1 cellular context compared by ENCODE assay signal in the genomic region with DNA sequence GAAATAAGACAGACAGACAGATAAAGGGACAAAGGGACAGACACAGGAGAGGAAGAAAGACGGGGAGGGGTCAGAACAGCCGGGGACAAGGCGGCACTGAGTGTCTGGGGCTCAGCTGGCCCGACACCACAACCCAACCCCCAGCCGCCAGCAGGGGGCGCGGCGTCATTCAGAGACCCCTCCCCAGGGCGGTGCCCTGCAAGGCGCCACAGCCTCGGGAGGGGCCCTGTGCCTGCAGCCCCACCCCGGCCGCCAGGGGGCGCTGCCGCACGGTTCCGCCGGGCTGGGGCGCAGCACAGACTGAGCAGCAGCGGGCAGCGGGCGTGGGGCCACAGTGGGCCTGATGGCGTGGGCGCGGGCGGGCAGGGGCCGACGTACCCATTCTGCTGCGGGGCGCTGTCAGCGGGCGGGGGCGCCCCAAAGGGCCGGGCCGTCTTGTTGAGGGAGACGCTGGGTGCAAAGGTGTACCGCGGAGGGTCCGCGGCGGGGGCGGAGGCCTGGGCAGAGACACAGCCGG.
TF ChIP-seq lines count a peak whose summit lies in the region.

No MANE protein-coding gene starts in this region.

TF ChIP-seq in H1, 55 proteins besides CTCF, POLR2A, EP300 and RAD21:
- TF ChIP-seq RFX5 (IDR thresholded peaks at IDR 0.05; ENCODE audit: borderline replicate concordance, low read depth, low read length) (0 out of 2 replicates have a peak, but pooled peaks have one; percentile 14), KDM1A (IDR thresholded peaks at IDR 0.05; ENCODE audit: borderline replicate concordance, low read length) (no peak), CEBPB (IDR thresholded peaks at IDR 0.05; ENCODE audit: low read depth, low read length) (no peak; the same call in 1 of the 2 replicates), SUZ12 (IDR thresholded peaks at IDR 0.05; ENCODE audit: low read length) (no peak), TBP (IDR thresholded peaks at IDR 0.05; ENCODE audit: low read depth, low read length) (no peak), SP4 (IDR thresholded peaks at IDR 0.05; ENCODE audit: low read length) (no peak), CHD2 (IDR thresholded peaks at IDR 0.05; ENCODE audit: low read length) (peak; percentile 40; the same call in 1 of the 2 replicates), GABPA (IDR thresholded peaks at IDR 0.05; ENCODE audit: borderline replicate concordance, insufficient read depth, low read length) (peak; percentile 79; the same call in 1 of the 2 replicates), CHD7 (IDR thresholded peaks at IDR 0.05; ENCODE audit: insufficient replicate concordance, low read length) (no peak), SRF (IDR thresholded peaks at IDR 0.05; ENCODE audit: low read depth, low read length) (0 out of 2 replicates have a peak, but pooled peaks have one; percentile 9), CBX5 (IDR thresholded peaks at IDR 0.05; ENCODE audit: low read depth, low read length) (no peak), KDM5A (IDR thresholded peaks at IDR 0.05; ENCODE audit: low read length) (no peak), TCF12 (IDR thresholded peaks at IDR 0.05; ENCODE audit: low read depth, low read length) (0 out of 2 replicates have a peak, but pooled peaks have one; percentile 18), POLR2AphosphoS5 (IDR thresholded peaks at IDR 0.05; ENCODE audit: low read depth, low read length) (peak; percentile 36; the same call in 1 of the 2 replicates), TAF1 (IDR thresholded peaks at IDR 0.05; ENCODE audit: low read depth, low read length) (no peak), CHD1 (IDR thresholded peaks at IDR 0.05; ENCODE audit: low read depth, low read length) (no peak), ATF2 (IDR thresholded peaks at IDR 0.05; ENCODE audit: low read length) (no peak), POU5F1 (IDR thresholded peaks at IDR 0.05; ENCODE audit: low read depth, low read length) (no peak), SIN3A (conservative IDR thresholded peaks at IDR 0.05 in 1 of 2, IDR thresholded peaks at IDR 0.05 in 1 of 2; ENCODE audit: low read depth in 1 of 2, low read length in 2 of 2) (peak in 1 of 2 experiments; percentile 68; a peak in 1 of 4 replicates), SP1 (IDR thresholded peaks at IDR 0.05; ENCODE audit: low read depth, low read length) (peak; percentile 66; the same call in 1 of the 2 replicates), TAF7 (optimal IDR thresholded peaks at IDR 0.05; ENCODE audit: borderline replicate concordance, low read depth, low read length) (peak; percentile 29), ATF3 (IDR thresholded peaks at IDR 0.05; ENCODE audit: insufficient read depth, low read depth, low read length) (no peak), FOSL1 (IDR thresholded peaks at IDR 0.05; ENCODE audit: insufficient read depth, low read depth, low read length) (no peak), YY1 (IDR thresholded peaks at IDR 0.05; ENCODE audit: low read depth, low read length) (peak; percentile 72; the same call in 1 of the 2 replicates), KDM4A (IDR thresholded peaks at IDR 0.05; ENCODE audit: low read depth, low read length, severe bottlenecking) (no peak), MAX (IDR thresholded peaks at IDR 0.05) (no peak), TEAD4 (IDR thresholded peaks at IDR 0.05; ENCODE audit: low read depth, low read length) (0 out of 2 replicates have a peak, but pooled peaks have one; percentile 9), NANOG (IDR thresholded peaks at IDR 0.05; ENCODE audit: insufficient read depth, low read depth, low read length, poor library complexity, severe bottlenecking) (no peak), JUN (IDR thresholded peaks at IDR 0.05; ENCODE audit: low read depth, low read length) (no peak), PHF8 (conservative IDR thresholded peaks at IDR 0.05; ENCODE audit: low read depth, low read length) (no peak), RXRA (IDR thresholded peaks at IDR 0.05; ENCODE audit: insufficient read depth, low read depth, low read length) (no peak), ZNF274 (IDR thresholded peaks at IDR 0.05; ENCODE audit: borderline replicate concordance, extremely low read depth, low read length) (no peak), CBX8 (IDR thresholded peaks at IDR 0.05; ENCODE audit: borderline replicate concordance, low read depth, low read length) (no peak), SP2 (IDR thresholded peaks at IDR 0.05; ENCODE audit: low read length) (no peak), BRCA1 (IDR thresholded peaks at IDR 0.05; ENCODE audit: low read depth, low read length) (no peak), BCL11A (IDR thresholded peaks at IDR 0.05; ENCODE audit: low read depth in 2 of 2, low read length in 2 of 2) (no peak), CTBP2 (IDR thresholded peaks at IDR 0.05; ENCODE audit: borderline replicate concordance, insufficient read depth, insufficient read length, low read length) (peak; percentile 46), CREB1 (IDR thresholded peaks at IDR 0.05) (peak; percentile 78)
- TF ChIP-seq, protein P1, sequence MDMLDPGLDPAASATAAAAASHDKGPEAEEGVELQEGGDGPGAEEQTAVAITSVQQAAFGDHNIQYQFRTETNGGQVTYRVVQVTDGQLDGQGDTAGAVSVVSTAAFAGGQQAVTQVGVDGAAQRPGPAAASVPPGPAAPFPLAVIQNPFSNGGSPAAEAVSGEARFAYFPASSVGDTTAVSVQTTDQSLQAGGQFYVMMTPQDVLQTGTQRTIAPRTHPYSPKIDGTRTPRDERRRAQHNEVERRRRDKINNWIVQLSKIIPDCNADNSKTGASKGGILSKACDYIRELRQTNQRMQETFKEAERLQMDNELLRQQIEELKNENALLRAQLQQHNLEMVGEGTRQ (IDR thresholded peaks at IDR 0.05; ENCODE audit: low read length), result no peak
- TF ChIP-seq, protein P2, sequence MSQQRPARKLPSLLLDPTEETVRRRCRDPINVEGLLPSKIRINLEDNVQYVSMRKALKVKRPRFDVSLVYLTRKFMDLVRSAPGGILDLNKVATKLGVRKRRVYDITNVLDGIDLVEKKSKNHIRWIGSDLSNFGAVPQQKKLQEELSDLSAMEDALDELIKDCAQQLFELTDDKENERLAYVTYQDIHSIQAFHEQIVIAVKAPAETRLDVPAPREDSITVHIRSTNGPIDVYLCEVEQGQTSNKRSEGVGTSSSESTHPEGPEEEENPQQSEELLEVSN (IDR thresholded peaks at IDR 0.05), result no peak
TF ChIP-seq in H1: peak in this region for 13.
